ENCODE assay signal across 17 cellular contexts in the genomic region with DNA sequence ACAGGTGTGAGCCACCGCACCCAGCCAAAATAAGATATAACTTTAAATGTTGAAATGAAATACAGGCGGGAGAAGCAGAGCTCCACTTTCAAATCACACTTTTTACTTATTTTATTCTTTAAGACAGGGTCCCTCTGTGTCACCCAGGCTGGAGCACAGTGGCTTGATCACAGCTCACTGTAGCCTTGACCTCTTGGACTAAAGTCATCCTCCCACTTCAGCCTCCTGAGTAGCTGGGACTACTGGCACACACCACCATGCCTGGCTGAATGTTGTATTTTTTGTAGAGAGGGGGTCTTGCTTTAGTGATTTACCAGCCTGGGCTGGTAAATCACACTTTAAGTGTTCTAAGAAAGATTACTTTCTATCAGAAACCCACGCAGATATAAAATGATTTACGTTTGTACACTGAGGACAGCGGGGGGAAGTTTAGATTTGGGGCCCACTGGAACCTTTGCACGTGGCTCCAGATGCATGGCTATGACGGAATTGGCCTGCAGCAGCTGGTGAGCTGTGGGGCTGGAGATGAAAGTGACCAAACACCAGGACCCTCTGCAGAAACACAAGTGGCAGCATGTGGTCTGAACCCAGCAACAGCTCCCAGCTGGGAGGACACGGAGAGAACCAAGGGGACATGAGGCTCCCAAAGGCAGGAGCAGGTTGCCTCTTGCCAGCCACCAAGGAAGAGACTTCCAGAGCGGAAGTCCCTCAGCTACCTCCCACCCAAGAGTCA. TPM values are rescaled to one million over a fixed set of nuclear protein-coding genes. Genes with fewer than 3 reads are reported as not detected.
DNase-seq lines count a peak whose midpoint lies in the region; ATAC-seq and TF ChIP-seq lines count a peak whose summit lies in the region.
"Had no signal": no experiment of that assay in that cellular context is flagged by ENCODE, and none has a peak within 500 bp of the region (broad histone marks: within the 10 kb centered on the region; RNA-seq: fewer than 3 reads in every experiment).

No MANE protein-coding gene starts in this region.

- H3K36me3 ChIP-seq in right atrium auricular region (no peaks in the 10 kb centered on the region), neural progenitor cell (no peaks in the 10 kb centered on the region), vagina (no peaks in the 10 kb centered on the region), body of pancreas (replicated peaks in 1 of 2; ENCODE audit: insufficient read depth in 1 of 2, low read depth in 2 of 2) (no peaks in the 10 kb centered on the region)
- H3K36me3 ChIP-seq: HAP-1 had no signal

- ATAC-seq in Right ventricle myocardium superior (ENCODE audit: poor library complexity) (no peak), body of pancreas (no peak)

- H3K36me3 Mint-ChIP-seq in neural progenitor cell: peaks cover 18% of the 10 kb centered on the region
- H3K36me3 Mint-ChIP-seq: activated naive CD4-positive, alpha-beta T cell treated with anti-CD3 and anti-CD28 coated beads, Interleukin-2, amount 50 U/mL, for 24 hours had no signal

- H3K4me1 Mint-ChIP-seq in neural progenitor cell: peaks cover 10% of the 10 kb centered on the region
- H3K4me1 Mint-ChIP-seq: activated naive CD4-positive, alpha-beta T cell treated with anti-CD3 and anti-CD28 coated beads, Interleukin-2, amount 50 U/mL, for 24 hours had no signal

- no peak for TF ChIP-seq POLR2A in vagina (IDR thresholded peaks at IDR 0.05)
- TF ChIP-seq POLR2A in body of pancreas (IDR thresholded peaks at IDR 0.05): no peak

- no peak overlapping the region for H3K4me3 Mint-ChIP-seq in neural progenitor cell
- H3K4me3 Mint-ChIP-seq: activated naive CD4-positive, alpha-beta T cell treated with anti-CD3 and anti-CD28 coated beads, Interleukin-2, amount 50 U/mL, for 24 hours; type B pancreatic cell had no signal

- no peaks in the 10 kb centered on the region for H3K9me3 ChIP-seq in right atrium auricular region
- H3K9me3 ChIP-seq in neural progenitor cell (ENCODE audit: low read depth): no peaks in the 10 kb centered on the region
- H3K9me3 ChIP-seq in vagina: no peaks in the 10 kb centered on the region
- H3K9me3 ChIP-seq in body of pancreas: no peaks in the 10 kb centered on the region

- peaks cover 7% of the 10 kb centered on the region for H3K27me3 Mint-ChIP-seq in neural progenitor cell (ENCODE audit: insufficient read depth, low read depth)
- H3K27me3 Mint-ChIP-seq: activated naive CD4-positive, alpha-beta T cell treated with anti-CD3 and anti-CD28 coated beads, Interleukin-2, amount 50 U/mL, for 24 hours; type B pancreatic cell had no signal

- intact Hi-C loops in Right ventricle myocardium superior (cut with DNase I) (no loop called here), vagina (cut with DNase I) (no loop called here), body of pancreas (cut with DNase I) (no loop called here)

- H3K4me2 ChIP-seq in neural progenitor cell: no peak overlapping the region

- peaks cover 8% of the 10 kb centered on the region for H3K9me3 Mint-ChIP-seq in neural progenitor cell
- H3K9me3 Mint-ChIP-seq: activated naive CD4-positive, alpha-beta T cell treated with anti-CD3 and anti-CD28 coated beads, Interleukin-2, amount 50 U/mL, for 24 hours had no signal

- TF ChIP-seq CTCF in right atrium auricular region (IDR thresholded peaks at IDR 0.05) (no peak), neural progenitor cell (IDR thresholded peaks at IDR 0.05) (no peak), vagina (IDR thresholded peaks at IDR 0.05) (no peak), body of pancreas (IDR thresholded peaks at IDR 0.05) (no peak)

- H3K4me1 ChIP-seq in right atrium auricular region (peaks cover 3 to 81% of the 10 kb centered on the region in 2 donors), neural progenitor cell (peaks cover 23% of the 10 kb centered on the region), vagina (peaks cover 70% of the 10 kb centered on the region), body of pancreas (peaks cover 4% of the 10 kb centered on the region)

- peak overlapping the region; percentile 42 for H3K27ac Mint-ChIP-seq in neural progenitor cell
- H3K27ac Mint-ChIP-seq: activated naive CD4-positive, alpha-beta T cell treated with anti-CD3 and anti-CD28 coated beads, Interleukin-2, amount 50 U/mL, for 24 hours had no signal

- no peak overlapping the region for H2AFZ ChIP-seq in neural progenitor cell (replicated peaks)

- H3K4me3 ChIP-seq in right atrium auricular region (no peak overlapping the region), neural progenitor cell (no peak overlapping the region), vagina (no peak overlapping the region), body of pancreas (no peak overlapping the region)
- H3K4me3 ChIP-seq: HAP-1 had no signal

- H3K79me2 ChIP-seq in neural progenitor cell (ENCODE audit: low read depth): peaks cover 76% of the 10 kb centered on the region

- DNase-seq in right atrium auricular region (ENCODE audit: low spot score): no peak
- no peak for DNase-seq in Right ventricle myocardium superior
- no peak for DNase-seq in caudate nucleus (lab: John Stamatoyannopoulos, UW)
- no peak for DNase-seq in neural progenitor cell (ENCODE audit: low spot score)
- DNase-seq in vagina (ENCODE audit: extremely low spot score in 2 of 2): no peak
- DNase-seq in AG20443 (ENCODE audit: low spot score): no peak
- no peak for DNase-seq in body of pancreas
- no peak for DNase-seq in SHP77 (lab: John Stamatoyannopoulos, UW)
- DNase-seq: activated CD4-positive, alpha-beta T cell treated with anti-CD3 and anti-CD28 coated beads for 48 hours; central memory CD4-positive, alpha-beta T cell; mesendoderm; NCI-H2107; stimulated activated CD4-positive, alpha-beta T cell treated with anti-CD3 and anti-CD28 coated beads, Interleukin-4, amount 100 ng/mL, for 24 hours; T-helper 9 cell had no signal

- H3K27me3 ChIP-seq in right atrium auricular region (no peaks in the 10 kb centered on the region), neural progenitor cell (no peaks in the 10 kb centered on the region), vagina (no peaks in the 10 kb centered on the region), body of pancreas (no peaks in the 10 kb centered on the region)

- peaks cover 56% of the 10 kb centered on the region for H4K20me1 ChIP-seq in neural progenitor cell (ENCODE audit: low read depth)

- H3K27ac ChIP-seq in right atrium auricular region (peak overlapping the region; percentile 57 to 89), caudate nucleus (ENCODE audit: low read depth, low read length) (peak overlapping the region; percentile 16), neural progenitor cell (no peak overlapping the region), vagina (peak overlapping the region; percentile 93), body of pancreas (no peak overlapping the region)

- 90 to 94% methylated on average over 9 of the region's 9 CpGs for WGBS in body of pancreas, 2 donors

- H3K9ac ChIP-seq in neural progenitor cell: no peak overlapping the region

- H3F3A ChIP-seq in neural progenitor cell (ENCODE audit: low read depth): peaks cover 28% of the 10 kb centered on the region

RNA-seq across cellular contexts. Expression of gene TLDC2, which starts 26.4 kb away (rescaled TPM):
- total RNA-seq in right atrium auricular region (under 1 TPM in 1 of 2 donors, not detected in 1; 0.30 TPM), Right ventricle myocardium superior (not detected), neural progenitor cell (ENCODE audit: low replicate concordance) (2.4 and 3.8 TPM in 2 replicates), vagina (3.9 TPM), body of pancreas (not detected)

Comparison
In these comparisons a context has a peak if more than half of its experiments do, and no peak if none do; other contexts are left out.
1. H3K27ac ChIP-seq: peak in right atrium auricular region (2 of 2), caudate nucleus (single experiment) and vagina (single experiment); none in neural progenitor cell (single experiment) and body of pancreas (0 of 4).